8 cellular contexts compared by ENCODE assay signal in genomic region chr9:35116898-35117551, GRCh38. TPM values are rescaled to one million over a fixed set of nuclear protein-coding genes. Genes with fewer than 3 reads are reported as not detected.
DNase-seq lines count a peak whose midpoint lies in the region; ATAC-seq and TF ChIP-seq lines count a peak whose summit lies in the region.

No MANE protein-coding gene starts in this region.

- POLR2A ChIA-PET in T-cell (lab: Charles Lee) = interaction anchor here in 1 of 2 donors (0.5 kb wide), 1 partner anchor 910 kb away, joined by 5 read pairs; no protein-coding TSS in a partner anchor

- DNase-seq in GM10266 (ENCODE audit: extremely low spot score) = peak; percentile 80
- DNase-seq in NCI-H1417 treated with DMSO at 0.1 percent for 48 hours (lab: John Stamatoyannopoulos, UW) = peak; percentile 2
- peak; percentile 64 to 93 (median 84) for DNase-seq in T-cell
- peak; percentile 92 for DNase-seq in amniotic stem cell (lab: John Stamatoyannopoulos, UW)
- DNase-seq in left ventricle myocardium superior = peak; percentile 91
- DNase-seq in psoas muscle = peak; percentile 86 to 93
- DNase-seq in ureter (ENCODE audit: low spot score) = peak; percentile 94

- no peaks in the 10 kb centered on the region for H3K27me3 ChIP-seq in psoas muscle (ENCODE audit: insufficient read depth in 3 of 3, low read length in 2 of 3)

- WGBS in psoas muscle, 3 donors = 9 to 16% (median 13%) methylated on average over 30 of the region's 30 CpGs

- CTCF ChIA-PET in T-cell (lab: Charles Lee) = interaction anchor here in 1 of 2 donors (0.6 to 3.0 kb wide), 8 partner anchors 12 to 142 kb away, joined by 3 to 12 read pairs (median 4); partner anchors contain the start of genes FANCG and STOML2

- TF ChIP-seq CTCF in GM10266 (IDR thresholded peaks at IDR 0.05; ENCODE audit: control insufficient read depth, insufficient read depth, low read depth, missing control alignments) = peak; percentile 96
- peak; percentile 96 for TF ChIP-seq CTCF in psoas muscle (IDR thresholded peaks at IDR 0.05)

- no peaks in the 10 kb centered on the region for H3K9me3 Mint-ChIP-seq in T-cell

- peaks cover 3% of the 10 kb centered on the region in 2 donors for H3K27me3 Mint-ChIP-seq in T-cell

- peak overlapping the region; percentile 95 to 97 for H3K27ac Mint-ChIP-seq in T-cell

- peak overlapping the region; percentile 75 for H3K27ac ChIP-seq in psoas muscle

- H3K4me1 ChIP-seq in psoas muscle = peaks cover 10% of the 10 kb centered on the region

- peak overlapping the region; percentile 88 to 91 (median 90) for H3K4me3 Mint-ChIP-seq in T-cell

- intact Hi-C loops in left ventricle myocardium superior (cut with micrococcal nuclease) (loop anchor here (5.0 to 10.0 kb wide), 2 partner anchors 140 to 358 kb away; no protein-coding TSS in a partner anchor), psoas muscle (cut with DNase I) (loop anchor here (1.0 to 10.0 kb wide), 9 partner anchors 45 to 445 kb away; partner anchors contain the start of gene UNC13B (in 2 of the 2))

- no peaks in the 10 kb centered on the region for H3K36me3 Mint-ChIP-seq in T-cell

- H3K4me3 ChIP-seq in psoas muscle = peak overlapping the region; percentile 68

- peaks cover 40 to 42% (median 41%) of the 10 kb centered on the region in 3 donors for H3K4me1 Mint-ChIP-seq in T-cell

- no peaks in the 10 kb centered on the region for H3K36me3 ChIP-seq in psoas muscle (ENCODE audit: insufficient read depth in 1 of 2, low read depth in 1 of 2)

- no peaks in the 10 kb centered on the region for H3K9me3 ChIP-seq in psoas muscle

- ATAC-seq in HG02759 (IDR thresholded peaks at IDR 0.05; ENCODE audit: unreplicated experiment) (peak; percentile 54), T-cell (replicated peaks in 1 of 4) (peak; percentile 69 to 73 (median 70)), left ventricle myocardium superior (peak; percentile 79), psoas muscle (peak; percentile 84 to 91 (median 86))

RNA-seq across cellular contexts. Expression of gene ATOSB, which starts 1.4 kb away (rescaled TPM):
- total RNA-seq in T-cell = 10 to 100 TPM in 1 of 5 donors, 1 to 10 TPM in 4; 4.7 to 12.7 (median 8.9) TPM
- 15.6 TPM for total RNA-seq in left ventricle myocardium superior
- 10 to 100 TPM in 3 of 4 donors, 1 to 10 TPM in 1; 10.0 to 17.1 (median 15.1) TPM for total RNA-seq in psoas muscle
- 10 to 100 TPM in 2 of 3 donors, 1 to 10 TPM in 1; 9.1 to 27.6 (median 17.0) TPM for polyA plus RNA-seq in psoas muscle
- 11.5 TPM for total RNA-seq in ureter

RNA-seq across cellular contexts. Expression of gene STOML2, which starts 14.1 kb away (rescaled TPM):
- total RNA-seq in T-cell (10 to 100 TPM; 35.8 to 58.2 (median 53.7) TPM), left ventricle myocardium superior (150 TPM), psoas muscle (100 to 1,000 TPM in 3 of 4 donors, 10 to 100 TPM in 1; 98.6 to 138 (median 121) TPM), ureter (100 TPM)
- 100 to 1,000 TPM; 141 to 228 (median 173) TPM for polyA plus RNA-seq in psoas muscle

RNA-seq across cellular contexts. Expression of gene PIGO, which starts 20.6 kb away (rescaled TPM):
- 10 to 100 TPM; 23.0 to 32.1 (median 29.9) TPM for total RNA-seq in T-cell
- 9.5 TPM for total RNA-seq in left ventricle myocardium superior
- total RNA-seq in psoas muscle = 10 to 100 TPM in 1 of 4 donors, 1 to 10 TPM in 3; 6.8 to 11.3 (median 8.6) TPM
- 10 to 100 TPM in 1 of 3 donors, 1 to 10 TPM in 2; 6.2 to 11.6 (median 8.1) TPM for polyA plus RNA-seq in psoas muscle
- total RNA-seq in ureter = 35.2 TPM

RNA-seq across cellular contexts. Expression of gene FANCG, which starts 37.3 kb away (rescaled TPM):
- 10 to 100 TPM; 20.0 to 30.7 (median 28.2) TPM for total RNA-seq in T-cell
- total RNA-seq in left ventricle myocardium superior = 4.4 TPM
- total RNA-seq in psoas muscle = 1 to 10 TPM; 2.9 to 6.0 (median 3.7) TPM
- 1 to 10 TPM; 1.6 to 4.5 (median 4.2) TPM for polyA plus RNA-seq in psoas muscle
- total RNA-seq in ureter = 19.3 TPM

RNA-seq across cellular contexts. Expression of gene VCP, which starts 44.6 kb away (rescaled TPM):
- total RNA-seq in T-cell (100 to 1,000 TPM; 141 to 232 (median 167) TPM), left ventricle myocardium superior (233 TPM), psoas muscle (100 to 1,000 TPM; 362 to 491 (median 403) TPM), ureter (217 TPM)
- polyA plus RNA-seq in psoas muscle = 100 to 1,000 TPM; 237 to 412 (median 384) TPM

Comparison
In these comparisons a context has a peak if more than half of its experiments do, and no peak if none do; other contexts are left out.
1. Peak in every context shown above with its lines: DNase-seq, ATAC-seq, H3K4me3 ChIP-seq and H3K27ac ChIP-seq.
2. DNase-seq: peak in every context shown above with its lines; median percentile 94 in ureter; 92 in amniotic stem cell; 91 in left ventricle myocardium superior; 90 in psoas muscle; 84 in T-cell; 80 in GM10266; 2 in NCI-H1417 treated with DMSO at 0.1 percent for 48 hours.